16 cellular contexts compared by ENCODE assay signal in genomic region chr12:6998708-6999451, GRCh38. TPM values are rescaled to one million over a fixed set of nuclear protein-coding genes. Genes with fewer than 3 reads are reported as not detected.
DNase-seq lines count a peak whose midpoint lies in the region; TF ChIP-seq lines count a peak whose summit lies in the region.
"Had no signal": no experiment of that assay in that cellular context is flagged by ENCODE, and none has a peak within 500 bp of the region (broad histone marks: within the 10 kb centered on the region; RNA-seq: fewer than 3 reads in every experiment).

No MANE protein-coding gene starts in this region.

- H3K9ac ChIP-seq in mammary epithelial cell (ENCODE audit: insufficient read depth, low read length): no peak overlapping the region

- peak; percentile 71 for DNase-seq in MCF 10A (ENCODE audit: unreplicated experiment)
- no peak for DNase-seq in breast epithelium (ENCODE audit: low spot score in 2 of 2)
- peak; percentile 63 for DNase-seq in mammary epithelial cell
- DNase-seq in kidney glomerular epithelial cell (lab: John Stamatoyannopoulos, UW): peak; percentile 64
- DNase-seq in thyroid gland: peak; percentile 26 to 44
- DNase-seq in SKM-1 (lab: John Stamatoyannopoulos, UW; ENCODE audit: unreplicated experiment): no peak
- DNase-seq in GF-D8 (lab: John Stamatoyannopoulos, UW): no peak
- no peak for DNase-seq in GDM1 (lab: John Stamatoyannopoulos, UW)
- DNase-seq: activated CD4-positive, CD25-positive, alpha-beta regulatory T cell; CD8-positive, alpha-beta T cell; naive B cell; NCI-H510A treated with DMSO at 0.1 percent for 48 hours; posterior cingulate gyrus; substantia nigra had no signal

- dilution Hi-C loops in mammary epithelial cell (cut with HindIII; ENCODE audit: low sequenced_read_pairs): no loop called here

- peak overlapping the region; percentile 39 for H3K4me2 ChIP-seq in mammary epithelial cell (ENCODE audit: insufficient read depth, low read depth, low read length)

- no peak overlapping the region for H3K27ac Mint-ChIP-seq in MCF 10A (ENCODE audit: low read depth, unreplicated experiment)
- H3K27ac Mint-ChIP-seq: CD8-positive, alpha-beta T cell; naive B cell; T-helper 1 cell treated with Interleukin-12 subunit alpha and Interleukin-12 subunit beta and Interleukin-4 antibody, amounts not matched to agents 30 μg/mL and 1 μg/mL, for 36 hours had no signal

- no peaks in the 10 kb centered on the region for H3K9me3 ChIP-seq in breast epithelium
- H3K9me3 ChIP-seq in mammary epithelial cell (replicated peaks; ENCODE audit: insufficient read depth, low read length): no peaks in the 10 kb centered on the region
- no peaks in the 10 kb centered on the region for H3K9me3 ChIP-seq in thyroid gland

- no peaks in the 10 kb centered on the region for H3K79me2 ChIP-seq in mammary epithelial cell (ENCODE audit: insufficient read depth, low read length)

- TF ChIP-seq POLR2A in breast epithelium (IDR thresholded peaks at IDR 0.05) (no peak), thyroid gland (IDR thresholded peaks at IDR 0.05) (no peak)

- H4K20me1 ChIP-seq in mammary epithelial cell (ENCODE audit: insufficient read depth, low read length): no peaks in the 10 kb centered on the region

- TSS peak; percentile 86 for BruUV-seq in MCF 10A (replicated peaks; lab: Mats Ljungman, UMichigan)
- BruUV-seq in mammary epithelial cell (replicated peaks; lab: Mats Ljungman, UMichigan): no TSS peak

- intact Hi-C loops in MCF 10A (cut with micrococcal nuclease) (no loop called here), breast epithelium (cut with DNase I; ENCODE audit: low total_unique reads) (no loop called here), mammary epithelial cell (cut with micrococcal nuclease) (loop anchor here (1.0 kb wide), 1 partner anchor 19 kb away; the partner anchor contains the start of gene LPCAT3), thyroid gland (cut with DNase I) (no loop called here)

- no peaks in the 10 kb centered on the region for H3K36me3 ChIP-seq in breast epithelium
- no peaks in the 10 kb centered on the region for H3K36me3 ChIP-seq in mammary epithelial cell (ENCODE audit: insufficient read depth, low read length)
- no peaks in the 10 kb centered on the region for H3K36me3 ChIP-seq in thyroid gland

- no peaks in the 10 kb centered on the region for H3K4me1 ChIP-seq in breast epithelium
- H3K4me1 ChIP-seq in mammary epithelial cell (ENCODE audit: insufficient read depth, low read length): peaks cover 24% of the 10 kb centered on the region
- H3K4me1 ChIP-seq in thyroid gland: peaks cover 9 to 23% of the 10 kb centered on the region in 2 donors

- peaks cover 31% of the 10 kb centered on the region for H3K4me1 Mint-ChIP-seq in MCF 10A (ENCODE audit: insufficient read depth, unreplicated experiment)

- POLR2A ChIA-PET in MCF 10A (lab: Yijun Ruan, JAX): interaction anchor here (0.6 to 3.7 kb wide), 19 partner anchors 9 to 624 kb away, joined by 3 to 44 read pairs (median 5); partner anchors contain the start of genes C12orf57, C1RL, LPCAT3 and RNU7-1

- H3K27me3 Mint-ChIP-seq in MCF 10A (ENCODE audit: insufficient read depth, unreplicated experiment): no peaks in the 10 kb centered on the region
- H3K27me3 Mint-ChIP-seq: naive B cell had no signal

- no peak overlapping the region for H3K4me3 Mint-ChIP-seq in MCF 10A (ENCODE audit: unreplicated experiment)
- H3K4me3 Mint-ChIP-seq: CD8-positive, alpha-beta T cell; naive B cell; T-helper 1 cell treated with Interleukin-12 subunit alpha and Interleukin-12 subunit beta and Interleukin-4 antibody, amounts not matched to agents 30 μg/mL and 1 μg/mL, for 36 hours had no signal

- peaks cover 33% of the 10 kb centered on the region for H3K36me3 Mint-ChIP-seq in MCF 10A (ENCODE audit: insufficient read depth, unreplicated experiment)

- TF ChIP-seq CTCF in MCF 10A (IDR thresholded peaks at IDR 0.05; ENCODE audit: unreplicated experiment): no peak
- no peak for TF ChIP-seq CTCF in breast epithelium (IDR thresholded peaks at IDR 0.05)
- TF ChIP-seq CTCF in mammary epithelial cell (conservative IDR thresholded peaks at IDR 0.05 in 1 of 2, IDR thresholded peaks at IDR 0.05 in 1 of 2; ENCODE audit: extremely low read depth in 1 of 2, insufficient read depth in 1 of 2, low read depth in 1 of 2, low read length in 2 of 2): no peak
- TF ChIP-seq CTCF in thyroid gland (IDR thresholded peaks at IDR 0.05): no peak

- CTCF ChIA-PET in MCF 10A (lab: Yijun Ruan, JAX): interaction anchor here (0.7 to 1.9 kb wide), 13 partner anchors 17 to 262 kb away, joined by 3 to 6 read pairs (median 4); partner anchors contain the start of genes C1RL, LPCAT3 and MLF2
- CTCF ChIA-PET in mammary epithelial cell (lab: Charles Lee; ENCODE audit: low non-redundant PET): no interaction called here

- no peak overlapping the region for H3K4me3 ChIP-seq in breast epithelium
- H3K4me3 ChIP-seq in mammary epithelial cell (replicated peaks in 1 of 3; ENCODE audit: insufficient read depth in 1 of 3, low read depth in 2 of 3, low read length in 3 of 3): no peak overlapping the region
- H3K4me3 ChIP-seq in thyroid gland (replicated peaks in 1 of 3): no peak overlapping the region

- H3K27me3 ChIP-seq in breast epithelium: no peaks in the 10 kb centered on the region
- H3K27me3 ChIP-seq in mammary epithelial cell (ENCODE audit: insufficient read depth, low read length): no peaks in the 10 kb centered on the region
- H3K27me3 ChIP-seq in thyroid gland: no peaks in the 10 kb centered on the region

- H3K27ac ChIP-seq in breast epithelium (peak overlapping the region in 1 of 2 donors; percentile 54), mammary epithelial cell (ENCODE audit: insufficient read depth, low read depth, low read length) (no peak overlapping the region), thyroid gland (peak overlapping the region; percentile 44 to 70 (median 48))
- H3K27ac ChIP-seq: HL-60 had no signal

- no peaks in the 10 kb centered on the region for H3K9me3 Mint-ChIP-seq in MCF 10A (ENCODE audit: unreplicated experiment)
- H3K9me3 Mint-ChIP-seq: CD8-positive, alpha-beta T cell; naive B cell; T-helper 1 cell treated with Interleukin-12 subunit alpha and Interleukin-12 subunit beta and Interleukin-4 antibody, amounts not matched to agents 30 μg/mL and 1 μg/mL, for 36 hours had no signal

- no peak overlapping the region for H2AFZ ChIP-seq in mammary epithelial cell (ENCODE audit: low read depth, low read length)

- in situ Hi-C loops in mammary epithelial cell (cut with MboI; ENCODE audit: low sequenced_read_pairs in 2 of 2): no loop called here

RNA-seq across cellular contexts. Expression of gene LPCAT3, which starts 19.4 kb away (rescaled TPM):
- total RNA-seq in MCF 10A (2022) (14.4 and 15.4 TPM in 2 replicates), breast epithelium (10 to 100 TPM; 28.3 to 67.5 (median 63.7) TPM), mammary epithelial cell (10 to 100 TPM; 22.8 to 31.3 TPM), thyroid gland (10 to 100 TPM; 45.1 to 68.4 (median 58.5) TPM)
- 48.0 TPM for polyA plus RNA-seq in mammary epithelial cell
- 39.9 TPM for polyA minus RNA-seq in mammary epithelial cell

RNA-seq across cellular contexts. Expression of gene EMG1, which starts 28.2 kb away (rescaled TPM):
- total RNA-seq in MCF 10A (2022): 66.5 and 93.8 TPM in 2 replicates
- total RNA-seq in breast epithelium: 10 to 100 TPM; 29.6 to 52.0 (median 49.5) TPM
- total RNA-seq in mammary epithelial cell: 10 to 100 TPM; 29.3 to 75.1 TPM
- polyA plus RNA-seq in mammary epithelial cell: 48.5 TPM
- polyA minus RNA-seq in mammary epithelial cell: 25.8 TPM
- total RNA-seq in thyroid gland: 10 to 100 TPM; 19.9 to 53.1 (median 45.6) TPM

RNA-seq across cellular contexts. Expression of gene PHB2, which starts 28.4 kb away (rescaled TPM):
- total RNA-seq in MCF 10A (2022): 249 and 305 TPM in 2 replicates
- 100 to 1,000 TPM; 194 to 237 (median 221) TPM for total RNA-seq in breast epithelium
- total RNA-seq in mammary epithelial cell: 100 to 1,000 TPM; 149 to 168 TPM
- 319 TPM for polyA plus RNA-seq in mammary epithelial cell
- polyA minus RNA-seq in mammary epithelial cell: 137 TPM
- 100 to 1,000 TPM; 153 to 284 (median 220) TPM for total RNA-seq in thyroid gland

RNA-seq across cellular contexts. Expression of gene PTPN6, which starts 47.7 kb away (rescaled TPM):
- 10.3 and 13.2 TPM in 2 replicates for total RNA-seq in MCF 10A (2022)
- 10 to 100 TPM; 14.7 to 28.0 (median 20.3) TPM for total RNA-seq in breast epithelium
- 10 to 100 TPM; 13.0 to 27.0 TPM for total RNA-seq in mammary epithelial cell
- polyA plus RNA-seq in mammary epithelial cell: 16.4 TPM
- polyA minus RNA-seq in mammary epithelial cell: 8.0 TPM
- 10 to 100 TPM; 21.7 to 32.3 (median 31.4) TPM for total RNA-seq in thyroid gland

RNA-seq across cellular contexts. Expression of gene C12orf57, which starts 55.1 kb away (rescaled TPM):
- total RNA-seq in MCF 10A (2022) (176 and 196 TPM in 2 replicates), breast epithelium (100 to 1,000 TPM; 515 to 824 (median 547) TPM), mammary epithelial cell (10 to 100 TPM; 31.3 to 61.3 TPM), thyroid gland (100 to 1,000 TPM; 344 to 666 (median 383) TPM)
- 128 TPM for polyA plus RNA-seq in mammary epithelial cell
- polyA minus RNA-seq in mammary epithelial cell: 27.8 TPM

Comparison
In these comparisons a context has a peak if more than half of its experiments do, and no peak if none do; other contexts are left out.
1. DNase-seq: peak in MCF 10A (single experiment), mammary epithelial cell (single experiment), kidney glomerular epithelial cell (single experiment) and thyroid gland (2 of 2); none in breast epithelium (0 of 2), SKM-1 (single experiment), GF-D8 (single experiment) and GDM1 (single experiment).